ENCODE assay signal across 9 cellular contexts in the genomic region with DNA sequence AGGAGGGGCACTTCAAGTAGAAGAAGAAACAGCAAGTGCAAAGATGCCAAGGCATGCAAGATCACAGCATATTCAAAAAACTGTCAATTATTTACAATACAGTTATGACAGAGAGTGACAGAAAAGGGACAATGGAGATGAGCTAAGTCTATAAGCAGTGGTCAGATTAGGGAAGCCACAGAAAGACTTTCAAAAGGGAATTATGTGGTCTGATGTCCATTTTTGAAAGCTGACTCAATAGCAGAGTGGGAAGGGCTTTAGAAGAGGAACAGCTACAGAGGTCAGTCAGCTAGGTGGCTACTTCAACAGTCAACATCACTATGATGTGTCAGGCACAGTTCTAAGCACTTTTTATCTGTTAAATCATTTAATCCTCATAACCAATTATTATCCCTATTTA. TPM values are rescaled to one million over a fixed set of nuclear protein-coding genes. Genes with fewer than 3 reads are reported as not detected.
DNase-seq lines count a peak whose midpoint lies in the region; ATAC-seq and TF ChIP-seq lines count a peak whose summit lies in the region.
"Had no signal": no experiment of that assay in that cellular context is flagged by ENCODE, and none has a peak within 500 bp of the region (broad histone marks: within the 10 kb centered on the region; RNA-seq: fewer than 3 reads in every experiment).

No MANE protein-coding gene starts in this region.

- peaks cover 21% of the 10 kb centered on the region for H3K4me1 ChIP-seq in CD8-positive, alpha-beta memory T cell (ENCODE audit: insufficient read depth, low read length)

- POLR2A ChIA-PET in CD8-positive, alpha-beta memory T cell (lab: Charles Lee), result no interaction called here

- H3K27ac Mint-ChIP-seq in CD8-positive, alpha-beta memory T cell, result peak overlapping the region in 5 of 8 donors; percentile 0 to 43 (median 41)
- H3K27ac Mint-ChIP-seq: dendritic cell treated with granulocyte-macrophage colony-stimulating factor and Interleukin-4, amounts not matched to agents 40 ng/mL and 50 ng/mL, for 4 days had no signal

- DNase-seq in CD8-positive, alpha-beta memory T cell, result no peak
- no peak for DNase-seq in dorsolateral prefrontal cortex
- no peak for DNase-seq in NCI-H524 (lab: John Stamatoyannopoulos, UW)
- no peak for DNase-seq in activated gamma-delta T cell (lab: John Stamatoyannopoulos, UW)
- DNase-seq in WERI-Rb-1, result no peak
- DNase-seq in omental fat pad (ENCODE audit: low spot score), result no peak

- H3K4me1 Mint-ChIP-seq in CD8-positive, alpha-beta memory T cell, result peaks cover 24 to 36% (median 26%) of the 10 kb centered on the region in 3 donors

- TF ChIP-seq CTCF in dorsolateral prefrontal cortex (IDR thresholded peaks at IDR 0.05 in 54 of 56, conservative IDR thresholded peaks at IDR 0.05 in 2 of 56; ENCODE audit: low read depth in 1 of 56, partially characterized antibody in 56 of 56) (no peak), WERI-Rb-1 (IDR thresholded peaks at IDR 0.05; ENCODE audit: low read depth, low read length) (no peak), omental fat pad (IDR thresholded peaks at IDR 0.05) (no peak)

- no peaks in the 10 kb centered on the region for H3K9me3 Mint-ChIP-seq in CD8-positive, alpha-beta memory T cell

- CTCF ChIA-PET in CD8-positive, alpha-beta memory T cell (lab: Charles Lee), result interaction anchor here (1.0 to 2.9 kb wide), 4 partner anchors 84 to 204 kb away, joined by 4 to 11 read pairs (median 5); partner anchors contain the start of gene DDIT4

- no peak overlapping the region for H3K4me3 ChIP-seq in CD8-positive, alpha-beta memory T cell (ENCODE audit: low read length)
- H3K4me3 ChIP-seq in dorsolateral prefrontal cortex (no peak overlapping the region), WERI-Rb-1 (ENCODE audit: low read depth, low read length) (no peak overlapping the region)

- H3K36me3 ChIP-seq in CD8-positive, alpha-beta memory T cell (ENCODE audit: insufficient read depth, low read length), result no peaks in the 10 kb centered on the region
- peaks cover 5% of the 10 kb centered on the region for H3K36me3 ChIP-seq in WERI-Rb-1

- H3K27me3 Mint-ChIP-seq in CD8-positive, alpha-beta memory T cell, result no peaks in the 10 kb centered on the region

- H3K9me3 ChIP-seq in CD8-positive, alpha-beta memory T cell (ENCODE audit: low read length), result no peaks in the 10 kb centered on the region
- H3K9me3 ChIP-seq in WERI-Rb-1 (ENCODE audit: severe bottlenecking), result no peaks in the 10 kb centered on the region

- H3K27ac ChIP-seq in CD8-positive, alpha-beta memory T cell (ENCODE audit: low read depth, low read length), result no peak overlapping the region
- H3K27ac ChIP-seq in dorsolateral prefrontal cortex (peak overlapping the region in 35 of 59 donors; percentile 2 to 79 (median 48)), WERI-Rb-1 (no peak overlapping the region)

- H3K27me3 ChIP-seq in CD8-positive, alpha-beta memory T cell (ENCODE audit: insufficient read depth, low read length, poor library complexity, severe bottlenecking), result no peaks in the 10 kb centered on the region
- H3K27me3 ChIP-seq in dorsolateral prefrontal cortex (no peaks in the 10 kb centered on the region), WERI-Rb-1 (ENCODE audit: insufficient read depth, low read depth, severe bottlenecking) (no peaks in the 10 kb centered on the region)

- ATAC-seq in GM19455 (IDR thresholded peaks at IDR 0.05; ENCODE audit: unreplicated experiment) (peak; percentile 60), HG03469 (IDR thresholded peaks at IDR 0.05; ENCODE audit: unreplicated experiment) (peak; percentile 64), omental fat pad (ENCODE audit: low FRiP score) (no peak)

- intact Hi-C loops in dorsolateral prefrontal cortex (cut with DNase I), result loop anchor here (2.0 to 10.0 kb wide), 4 partner anchors 81 to 203 kb away; partner anchors contain the start of genes ANAPC16 (in 1 of the 2), ASCC1 (in 1 of the 2) and DDIT4 (in 1 of the 2)

- no peak overlapping the region for H3K4me3 Mint-ChIP-seq in CD8-positive, alpha-beta memory T cell
- H3K4me3 Mint-ChIP-seq: dendritic cell treated with granulocyte-macrophage colony-stimulating factor and Interleukin-4, amounts not matched to agents 40 ng/mL and 50 ng/mL, for 4 days had no signal

- peaks cover 5 to 19% (median 9%) of the 10 kb centered on the region in 3 donors for H3K36me3 Mint-ChIP-seq in CD8-positive, alpha-beta memory T cell

RNA-seq across cellular contexts. Expression of gene SPOCK2, which starts 45.2 kb away (rescaled TPM):
- total RNA-seq in CD8-positive, alpha-beta memory T cell, result 10 to 100 TPM; 63.0 to 69.2 TPM
- 202 TPM for polyA plus RNA-seq in CD8-positive, alpha-beta memory T cell
- total RNA-seq in dorsolateral prefrontal cortex (100 to 1,000 TPM in 119 of 120 experiments, 10 to 100 TPM in 1; 94.6 to 335 (median 260) TPM), omental fat pad (10 to 100 TPM in 2 of 4 donors, 1 to 10 TPM in 2; 8.3 to 24.6 (median 16.2) TPM)

Comparison
In these comparisons a context has a peak if more than half of its experiments do, and no peak if none do; other contexts are left out.
1. H3K27ac ChIP-seq: peak in dorsolateral prefrontal cortex (35 of 59); none in CD8-positive, alpha-beta memory T cell (single experiment) and WERI-Rb-1 (single experiment).